Comparison of ENCODE assay signal across 1 cellular context in genomic region chr19:1041835-1042685, GRCh38.
TF ChIP-seq lines count a peak whose summit lies in the region.

No MANE protein-coding gene starts in this region.

TF ChIP-seq in H1, 55 proteins besides CTCF, POLR2A, EP300 and RAD21:
- no peak for TF ChIP-seq SIN3A (conservative IDR thresholded peaks at IDR 0.05 in 1 of 2, IDR thresholded peaks at IDR 0.05 in 1 of 2; ENCODE audit: low read depth in 1 of 2, low read length in 2 of 2)
- no peak for TF ChIP-seq ATF2 (IDR thresholded peaks at IDR 0.05; ENCODE audit: low read length)
- no peak for TF ChIP-seq SAP30 (IDR thresholded peaks at IDR 0.05; ENCODE audit: insufficient read depth, insufficient replicate concordance, low read length)
- no peak for TF ChIP-seq SIRT6 (IDR thresholded peaks at IDR 0.05; ENCODE audit: low read length)
- no peak for TF ChIP-seq KDM5A (IDR thresholded peaks at IDR 0.05; ENCODE audit: low read length)
- TF ChIP-seq KDM1A (IDR thresholded peaks at IDR 0.05; ENCODE audit: borderline replicate concordance, low read length), result 0 out of 2 replicates have a peak, but pooled peaks have one; percentile 3
- no peak for TF ChIP-seq USF2 (IDR thresholded peaks at IDR 0.05; ENCODE audit: low read length)
TF ChIP-seq in H1: peak in this region for 1.
